Comparison of ENCODE assay signal across 8 cellular contexts in the genomic region with DNA sequence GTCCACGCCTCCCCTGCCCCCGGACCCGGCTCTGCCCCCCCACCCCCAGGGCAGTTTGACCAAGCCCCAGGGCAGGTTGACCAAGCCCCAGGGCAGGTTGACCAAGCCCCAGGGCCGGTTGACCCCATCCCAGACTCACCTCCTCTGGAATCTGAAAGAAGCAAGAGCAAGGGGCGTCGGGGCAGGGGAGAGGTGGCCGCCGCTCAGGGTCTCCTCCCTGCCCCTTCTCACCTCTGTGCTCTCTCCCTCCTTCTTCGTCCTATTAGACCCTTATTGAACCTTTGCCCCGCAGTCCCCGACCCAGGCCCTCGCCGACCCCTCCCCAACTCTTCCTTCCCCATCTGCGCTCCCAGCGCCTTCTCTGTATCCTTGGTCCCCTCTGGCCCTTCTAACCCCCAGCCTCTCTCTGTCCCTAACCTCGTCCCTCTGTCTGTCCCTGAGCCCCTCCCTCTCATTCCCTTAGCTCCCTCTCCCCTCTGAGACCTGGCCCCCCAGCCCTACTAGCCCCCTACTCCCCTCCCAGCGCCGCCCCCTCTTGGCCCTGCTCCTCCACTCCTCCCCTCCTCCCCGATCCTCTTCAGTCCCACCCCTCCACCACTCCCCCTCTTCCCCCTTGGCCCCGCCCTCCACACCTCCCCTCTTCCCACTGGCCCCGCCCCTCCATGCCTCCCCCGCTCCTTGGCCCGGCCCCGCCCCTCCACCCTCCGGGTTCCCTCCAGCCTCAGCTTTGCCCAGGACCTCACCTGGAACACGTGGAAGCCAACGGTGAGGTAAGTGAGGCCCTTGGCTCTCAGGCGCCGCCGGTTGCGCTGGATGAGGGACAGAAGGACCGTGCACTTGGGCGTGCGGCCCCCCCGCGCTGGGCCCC. TPM values are rescaled to one million over a fixed set of nuclear protein-coding genes. Genes with fewer than 3 reads are reported as not detected.
DNase-seq lines count a peak whose midpoint lies in the region; ATAC-seq and TF ChIP-seq lines count a peak whose summit lies in the region.

No MANE protein-coding gene starts in this region.

- peak; percentile 12 for ATAC-seq in foreskin keratinocyte

- no peak for TF ChIP-seq CTCF in foreskin keratinocyte (conservative IDR thresholded peaks at IDR 0.05)

- no peak overlapping the region for H3K27ac ChIP-seq in foreskin keratinocyte

- H3K4me1 ChIP-seq in foreskin keratinocyte, result peaks cover 7% of the 10 kb centered on the region

- no peaks in the 10 kb centered on the region for H3K27me3 ChIP-seq in foreskin keratinocyte

- peak; percentile 52 for DNase-seq in EL
- peak; percentile 65 for DNase-seq in NCI-H2171 (lab: John Stamatoyannopoulos, UW)
- peak; percentile 84 for DNase-seq in activated CD8-positive, alpha-beta memory T cell treated with anti-CD3 and anti-CD28 coated beads, Interleukin-2, amount 50 U/mL, for 48 hours
- DNase-seq in foreskin keratinocyte, result peak in 1 of 2 donors; percentile 46
- peak; percentile 30 for DNase-seq in renal cortical epithelial cell (ENCODE audit: low read depth)
- DNase-seq in GF-D8 (lab: John Stamatoyannopoulos, UW), result no peak
- no peak for DNase-seq in globus pallidus (ENCODE audit: low spot score)
- DNase-seq in SKM-1 treated with dmso at 0.1 percent for 144 hours (lab: John Stamatoyannopoulos, UW; ENCODE audit: unreplicated experiment), result no peak

RNA-seq across cellular contexts. Expression of gene CAPN12, which starts 7.6 kb away (rescaled TPM):
- total RNA-seq in foreskin keratinocyte (0.78 and 1.4 TPM in 2 replicates), renal cortical epithelial cell (2.6 and 3.6 TPM in 2 replicates)
- polyA plus RNA-seq in foreskin keratinocyte, result 1.6 and 2.5 TPM in 2 replicates

RNA-seq across cellular contexts. Expression of gene LGALS7, which starts 36.7 kb away (rescaled TPM):
- total RNA-seq in foreskin keratinocyte, result 6.6 and 11.2 TPM in 2 replicates
- polyA plus RNA-seq in foreskin keratinocyte, result 13.7 and 24.2 TPM in 2 replicates
- not detected in 2 replicates for total RNA-seq in renal cortical epithelial cell

RNA-seq across cellular contexts. Expression of gene LGALS7B, which starts 52.4 kb away (rescaled TPM):
- total RNA-seq in foreskin keratinocyte (407 and 889 TPM in 2 replicates), renal cortical epithelial cell (3.6 TPM in 1 of 2 replicates, not detected in the other)
- polyA plus RNA-seq in foreskin keratinocyte, result 687 and 1,622 TPM in 2 replicates

Comparison
In these comparisons a context has a peak if more than half of its experiments do, and no peak if none do; other contexts are left out.
1. DNase-seq: peak in EL (single experiment), NCI-H2171 (single experiment), activated CD8-positive, alpha-beta memory T cell treated with anti-CD3 and anti-CD28 coated beads, Interleukin-2, amount 50 U/mL, for 48 hours (single experiment) and renal cortical epithelial cell (single experiment); none in GF-D8 (single experiment), globus pallidus (single experiment) and SKM-1 treated with dmso at 0.1 percent for 144 hours (single experiment).
2. RNA of gene LGALS7B, which starts 52.4 kb away (total RNA-seq): 407 to 889 TPM in foreskin keratinocyte; 3.6 TPM in renal cortical epithelial cell; every median in the first group is over 10 times any median in the second.